Comparison of ENCODE assay signal across 28 cellular contexts in genomic region chr5:134749415-134749814, GRCh38. TPM values are rescaled to one million over a fixed set of nuclear protein-coding genes. Genes with fewer than 3 reads are reported as not detected.
A peak's percentile ranks its signal among the peaks of the same experiment; 100 is the strongest.
DNase-seq lines count a peak whose midpoint lies in the region; ATAC-seq, FAIRE-seq and TF ChIP-seq lines count a peak whose summit lies in the region.
"Had no signal": no experiment of that assay in that cellular context is flagged by ENCODE, and none has a peak within 500 bp of the region (broad histone marks: within the 10 kb centered on the region; RNA-seq: fewer than 3 reads in every experiment).

No MANE protein-coding gene starts in this region.

- TF ChIP-seq POLR2A in H54 (IDR thresholded peaks at IDR 0.05; ENCODE audit: low read depth, low read length) = no peak

- ATAC-seq in T-helper 17 cell (no peak), sciatic nerve (no peak)
- no peak for ATAC-seq in stimulated activated effector memory CD8-positive, alpha-beta T cell treated with anti-CD3 and anti-CD28 coated beads, Interleukin-12 subunit alpha, Interleukin-12 subunit beta, amount 100 ng/mL, for 72 hours
- ATAC-seq: activated naive CD8-positive, alpha-beta T cell treated with anti-CD3 and anti-CD28 coated beads, Interleukin-2, amount 50 U/mL, for 24 hours; esophagus mucosa; foreskin keratinocyte; lower lobe of right lung; upper lobe of right lung had no signal

- no peaks in the 10 kb centered on the region for H3K9me3 ChIP-seq in T-helper 17 cell (ENCODE audit: control insufficient read depth, low read length, poor library complexity, severe bottlenecking)
- H3K9me3 ChIP-seq: lower lobe of right lung, upper lobe of right lung had no signal

- H3K4me1 Mint-ChIP-seq in activated T-cell treated with anti-CD3 and anti-CD28 coated beads, Interleukin-2, amount 50 U/mL, for 24 hours (ENCODE audit: low read depth) = no peaks in the 10 kb centered on the region
- H3K4me1 Mint-ChIP-seq in T-helper 17 cell = no peaks in the 10 kb centered on the region
- H3K4me1 Mint-ChIP-seq in stimulated activated effector memory CD8-positive, alpha-beta T cell treated with anti-CD3 and anti-CD28 coated beads, Interleukin-12 subunit alpha, Interleukin-12 subunit beta, amount 100 ng/mL, for 72 hours = no peaks in the 10 kb centered on the region
- no peaks in the 10 kb centered on the region for H3K4me1 Mint-ChIP-seq in activated CD4-positive, alpha-beta memory T cell treated with anti-CD3 and anti-CD28 coated beads for 36 hours (ENCODE audit: low read depth)
- H3K4me1 Mint-ChIP-seq: activated naive CD8-positive, alpha-beta T cell treated with anti-CD3 and anti-CD28 coated beads, Interleukin-2, amount 50 U/mL, for 24 hours had no signal

- peak overlapping the region; percentile 18 for H3K27ac Mint-ChIP-seq in activated T-cell treated with anti-CD3 and anti-CD28 coated beads, Interleukin-2, amount 50 U/mL, for 24 hours
- H3K27ac Mint-ChIP-seq in T-helper 17 cell = peak overlapping the region; percentile 68
- H3K27ac Mint-ChIP-seq in stimulated activated effector memory CD8-positive, alpha-beta T cell treated with anti-CD3 and anti-CD28 coated beads, Interleukin-12 subunit alpha, Interleukin-12 subunit beta, amount 100 ng/mL, for 72 hours = peak overlapping the region; percentile 49
- H3K27ac Mint-ChIP-seq in activated CD4-positive, alpha-beta memory T cell treated with anti-CD3 and anti-CD28 coated beads for 36 hours = no peak overlapping the region
- H3K27ac Mint-ChIP-seq: activated naive CD8-positive, alpha-beta T cell treated with anti-CD3 and anti-CD28 coated beads, Interleukin-2, amount 50 U/mL, for 24 hours had no signal

- no peaks in the 10 kb centered on the region for H3K27me3 Mint-ChIP-seq in activated T-cell treated with anti-CD3 and anti-CD28 coated beads, Interleukin-2, amount 50 U/mL, for 24 hours
- no peaks in the 10 kb centered on the region for H3K27me3 Mint-ChIP-seq in T-helper 17 cell
- no peaks in the 10 kb centered on the region for H3K27me3 Mint-ChIP-seq in activated CD4-positive, alpha-beta memory T cell treated with anti-CD3 and anti-CD28 coated beads for 36 hours
- H3K27me3 Mint-ChIP-seq: activated naive CD8-positive, alpha-beta T cell treated with anti-CD3 and anti-CD28 coated beads, Interleukin-2, amount 50 U/mL, for 24 hours had no signal

- no peaks in the 10 kb centered on the region for H3K9me3 Mint-ChIP-seq in activated T-cell treated with anti-CD3 and anti-CD28 coated beads, Interleukin-2, amount 50 U/mL, for 24 hours
- no peaks in the 10 kb centered on the region for H3K9me3 Mint-ChIP-seq in stimulated activated effector memory CD8-positive, alpha-beta T cell treated with anti-CD3 and anti-CD28 coated beads, Interleukin-12 subunit alpha, Interleukin-12 subunit beta, amount 100 ng/mL, for 72 hours
- no peaks in the 10 kb centered on the region for H3K9me3 Mint-ChIP-seq in activated CD4-positive, alpha-beta memory T cell treated with anti-CD3 and anti-CD28 coated beads for 36 hours
- H3K9me3 Mint-ChIP-seq: activated naive CD8-positive, alpha-beta T cell treated with anti-CD3 and anti-CD28 coated beads, Interleukin-2, amount 50 U/mL, for 24 hours had no signal

- no peak for FAIRE-seq in H54 (lab: Jason Lieb, UNC)
- FAIRE-seq: islet of Langerhans had no signal

- intact Hi-C loops in activated CD4-positive, alpha-beta memory T cell treated with anti-CD3 and anti-CD28 coated beads for 36 hours (cut with micrococcal nuclease) = no loop called here
- intact Hi-C loops in sciatic nerve (cut with DNase I) = no loop called here

- no peak overlapping the region for H3K4me3 Mint-ChIP-seq in activated T-cell treated with anti-CD3 and anti-CD28 coated beads, Interleukin-2, amount 50 U/mL, for 24 hours
- no peak overlapping the region for H3K4me3 Mint-ChIP-seq in T-helper 17 cell
- no peak overlapping the region for H3K4me3 Mint-ChIP-seq in stimulated activated effector memory CD8-positive, alpha-beta T cell treated with anti-CD3 and anti-CD28 coated beads, Interleukin-12 subunit alpha, Interleukin-12 subunit beta, amount 100 ng/mL, for 72 hours
- no peak overlapping the region for H3K4me3 Mint-ChIP-seq in activated CD4-positive, alpha-beta memory T cell treated with anti-CD3 and anti-CD28 coated beads for 36 hours
- H3K4me3 Mint-ChIP-seq: activated naive CD8-positive, alpha-beta T cell treated with anti-CD3 and anti-CD28 coated beads, Interleukin-2, amount 50 U/mL, for 24 hours had no signal

- H3K36me3 Mint-ChIP-seq in activated T-cell treated with anti-CD3 and anti-CD28 coated beads, Interleukin-2, amount 50 U/mL, for 24 hours (ENCODE audit: low read depth) = peaks cover 36% of the 10 kb centered on the region
- no peaks in the 10 kb centered on the region for H3K36me3 Mint-ChIP-seq in T-helper 17 cell (ENCODE audit: low read depth)
- peaks cover 53% of the 10 kb centered on the region for H3K36me3 Mint-ChIP-seq in stimulated activated effector memory CD8-positive, alpha-beta T cell treated with anti-CD3 and anti-CD28 coated beads, Interleukin-12 subunit alpha, Interleukin-12 subunit beta, amount 100 ng/mL, for 72 hours
- H3K36me3 Mint-ChIP-seq in activated CD4-positive, alpha-beta memory T cell treated with anti-CD3 and anti-CD28 coated beads for 36 hours = peaks cover 6% of the 10 kb centered on the region

- POLR2A ChIA-PET in activated CD4-positive, alpha-beta memory T cell treated with anti-CD3 and anti-CD28 coated beads for 36 hours (lab: Charles Lee) = no interaction called here

- CTCF ChIA-PET in activated CD4-positive, alpha-beta memory T cell treated with anti-CD3 and anti-CD28 coated beads for 36 hours (lab: Charles Lee) = interaction anchor here (2.9 kb wide), 1 partner anchor 10 kb away, joined by 19 read pairs; the partner anchor contains the start of gene CAMLG

- DNase-seq in activated T-cell treated with anti-CD3 and anti-CD28 coated beads, Interleukin-2, amount 50 U/mL, for 24 hours = no peak
- no peak for DNase-seq in activated T-cell treated with anti-CD3 and anti-CD28 coated beads, Interleukin-2, amount 50 U/mL, for 48 hours
- no peak for DNase-seq in T-helper 17 cell
- peak; percentile 18 for DNase-seq in iPS-NIHi7 (ENCODE audit: extremely low spot score)
- DNase-seq in stimulated activated effector memory CD8-positive, alpha-beta T cell treated with anti-CD3 and anti-CD28 coated beads, Interleukin-12 subunit alpha, Interleukin-12 subunit beta, amount 100 ng/mL, for 72 hours (ENCODE audit: low spot score in 2 of 2) = no peak
- no peak for DNase-seq in activated CD4-positive, alpha-beta memory T cell treated with anti-CD3 and anti-CD28 coated beads for 36 hours
- no peak for DNase-seq in H54 (ENCODE audit: insufficient read length, low spot score)
- no peak for DNase-seq in sciatic nerve (ENCODE audit: low spot score)
- DNase-seq: 8988T; activated CD8-positive, alpha-beta memory T cell treated with anti-CD3 and anti-CD28 coated beads, Interleukin-2, amount 50 U/mL, for 48 hours; activated naive CD8-positive, alpha-beta T cell treated with anti-CD3 and anti-CD28 coated beads, Interleukin-2, amount 50 U/mL, for 24 hours; brain microvascular endothelial cell; DMS153; effector CD8-positive, alpha-beta T cell; foreskin keratinocyte; GF-D8; GM23248; hippocampal formation; lower lobe of right lung; NCI-H1105; NCI-H2081; NCI-H82; OCI-M1; Right ventricle myocardium superior; stimulated activated CD4-positive, alpha-beta T cell treated with anti-CD3 and anti-CD28 coated beads, Interleukin-15, amount 100 ng/mL, for 24 hours; upper lobe of right lung had no signal

RNA-seq across cellular contexts. Expression of gene DDX46, which starts 9.2 kb away (rescaled TPM):
- total RNA-seq in T-helper 17 cell = 10 to 100 TPM; 47.2 to 52.7 TPM
- total RNA-seq in activated CD4-positive, alpha-beta memory T cell treated with anti-CD3 and anti-CD28 coated beads for 36 hours = 10 to 100 TPM; 67.4 to 68.0 TPM
- total RNA-seq in sciatic nerve = 47.2 TPM

RNA-seq across cellular contexts. Expression of gene CAMLG, which starts 11.1 kb away (rescaled TPM):
- total RNA-seq in T-helper 17 cell (10 to 100 TPM; 31.0 to 35.4 TPM), sciatic nerve (37.8 TPM)
- 10 to 100 TPM; 40.3 to 41.2 TPM for total RNA-seq in activated CD4-positive, alpha-beta memory T cell treated with anti-CD3 and anti-CD28 coated beads for 36 hours
